In the genomic region with DNA sequence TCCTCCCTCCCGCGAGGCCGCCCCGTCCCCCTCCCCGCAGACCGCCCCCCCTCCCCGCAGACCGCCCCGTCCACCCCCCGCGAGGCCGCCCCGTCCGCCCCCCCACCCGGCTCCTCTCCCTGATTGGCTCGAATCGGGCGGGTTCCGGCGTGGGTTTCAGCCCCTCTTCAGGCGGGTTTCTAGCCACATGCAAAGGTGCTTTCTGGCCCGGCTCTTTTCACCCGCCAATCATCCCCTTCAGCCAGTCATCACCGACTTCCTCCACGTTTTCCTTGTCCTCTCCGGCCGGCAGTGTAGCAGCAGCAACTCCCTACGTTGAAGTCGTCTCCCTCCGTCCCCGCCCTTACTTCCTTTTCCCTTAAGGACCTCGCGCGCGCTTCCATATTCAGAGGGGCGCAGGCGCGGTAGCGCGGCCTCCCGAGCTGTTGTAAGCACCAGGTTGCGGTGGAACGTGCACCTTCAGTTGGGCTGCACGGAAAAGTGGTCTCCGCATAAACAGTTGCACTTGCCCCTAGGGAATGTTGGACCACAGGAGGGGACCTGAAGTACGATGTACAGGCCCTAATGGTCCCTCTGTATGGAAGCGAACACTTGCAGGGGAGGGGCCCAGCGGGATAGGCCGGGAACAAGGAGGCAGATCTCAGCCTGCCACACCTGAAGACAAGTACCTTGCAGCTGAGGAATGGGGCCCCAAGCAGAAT, we compare ENCODE assay signal across 1 cellular context.
TF ChIP-seq lines count a peak whose summit lies in the region.

No MANE protein-coding gene starts in this region.

TF ChIP-seq in K562, 482 proteins besides CTCF, POLR2A, EP300 and RAD21 (continued from another document and continues in another):
- TF ChIP-seq, protein P1, sequence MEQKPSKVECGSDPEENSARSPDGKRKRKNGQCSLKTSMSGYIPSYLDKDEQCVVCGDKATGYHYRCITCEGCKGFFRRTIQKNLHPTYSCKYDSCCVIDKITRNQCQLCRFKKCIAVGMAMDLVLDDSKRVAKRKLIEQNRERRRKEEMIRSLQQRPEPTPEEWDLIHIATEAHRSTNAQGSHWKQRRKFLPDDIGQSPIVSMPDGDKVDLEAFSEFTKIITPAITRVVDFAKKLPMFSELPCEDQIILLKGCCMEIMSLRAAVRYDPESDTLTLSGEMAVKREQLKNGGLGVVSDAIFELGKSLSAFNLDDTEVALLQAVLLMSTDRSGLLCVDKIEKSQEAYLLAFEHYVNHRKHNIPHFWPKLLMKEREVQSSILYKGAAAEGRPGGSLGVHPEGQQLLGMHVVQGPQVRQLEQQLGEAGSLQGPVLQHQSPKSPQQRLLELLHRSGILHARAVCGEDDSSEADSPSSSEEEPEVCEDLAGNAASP (IDR thresholded peaks at IDR 0.05), result no peak
- TF ChIP-seq FOXK1 (CRISPR knock-in tag; IDR thresholded peaks at IDR 0.05; ENCODE audit: borderline replicate concordance), result no peak
- TF ChIP-seq ETV6 (IDR thresholded peaks at IDR 0.05; ENCODE audit: borderline replicate concordance in 1 of 2, low read depth in 2 of 2, low read length in 1 of 2), result no peak
- no peak for TF ChIP-seq ETV6 (CRISPR knock-in tag; IDR thresholded peaks at IDR 0.05; ENCODE audit: borderline replicate concordance)
- TF ChIP-seq, protein P2, sequence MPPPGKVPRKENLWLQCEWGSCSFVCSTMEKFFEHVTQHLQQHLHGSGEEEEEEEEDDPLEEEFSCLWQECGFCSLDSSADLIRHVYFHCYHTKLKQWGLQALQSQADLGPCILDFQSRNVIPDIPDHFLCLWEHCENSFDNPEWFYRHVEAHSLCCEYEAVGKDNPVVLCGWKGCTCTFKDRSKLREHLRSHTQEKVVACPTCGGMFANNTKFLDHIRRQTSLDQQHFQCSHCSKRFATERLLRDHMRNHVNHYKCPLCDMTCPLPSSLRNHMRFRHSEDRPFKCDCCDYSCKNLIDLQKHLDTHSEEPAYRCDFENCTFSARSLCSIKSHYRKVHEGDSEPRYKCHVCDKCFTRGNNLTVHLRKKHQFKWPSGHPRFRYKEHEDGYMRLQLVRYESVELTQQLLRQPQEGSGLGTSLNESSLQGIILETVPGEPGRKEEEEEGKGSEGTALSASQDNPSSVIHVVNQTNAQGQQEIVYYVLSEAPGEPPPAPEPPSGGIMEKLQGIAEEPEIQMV (tag; conservative IDR thresholded peaks at IDR 0.05; ENCODE audit: low read depth), result no peak
- TF ChIP-seq, protein P3, sequence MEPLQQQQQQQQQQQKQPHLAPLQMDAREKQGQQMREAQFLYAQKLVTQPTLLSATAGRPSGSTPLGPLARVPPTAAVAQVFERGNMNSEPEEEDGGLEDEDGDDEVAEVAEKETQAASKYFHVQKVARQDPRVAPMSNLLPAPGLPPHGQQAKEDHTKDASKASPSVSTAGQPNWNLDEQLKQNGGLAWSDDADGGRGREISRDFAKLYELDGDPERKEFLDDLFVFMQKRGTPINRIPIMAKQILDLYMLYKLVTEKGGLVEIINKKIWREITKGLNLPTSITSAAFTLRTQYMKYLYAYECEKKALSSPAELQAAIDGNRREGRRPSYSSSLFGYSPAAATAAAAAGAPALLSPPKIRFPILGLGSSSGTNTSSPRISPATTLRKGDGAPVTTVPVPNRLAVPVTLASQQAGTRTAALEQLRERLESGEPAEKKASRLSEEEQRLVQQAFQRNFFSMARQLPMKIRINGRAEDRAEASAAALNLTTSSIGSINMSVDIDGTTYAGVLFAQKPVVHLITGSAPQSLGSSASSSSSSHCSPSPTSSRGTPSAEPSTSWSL (CRISPR knock-in tag; IDR thresholded peaks at IDR 0.05; ENCODE audit: borderline replicate concordance), result no peak
- no peak for TF ChIP-seq SREBF2 (CRISPR knock-in tag; IDR thresholded peaks at IDR 0.05)
- no peak for TF ChIP-seq ZNF184 (CRISPR knock-in tag; IDR thresholded peaks at IDR 0.05)
- TF ChIP-seq SRSF7 (optimal IDR thresholded peaks at IDR 0.05; ENCODE audit: low read depth, low read length), result no peak
- TF ChIP-seq KAT8 (IDR thresholded peaks at IDR 0.05; ENCODE audit: low read depth), result no peak
- TF ChIP-seq, protein P4, sequence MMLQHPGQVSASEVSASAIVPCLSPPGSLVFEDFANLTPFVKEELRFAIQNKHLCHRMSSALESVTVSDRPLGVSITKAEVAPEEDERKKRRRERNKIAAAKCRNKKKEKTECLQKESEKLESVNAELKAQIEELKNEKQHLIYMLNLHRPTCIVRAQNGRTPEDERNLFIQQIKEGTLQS (IDR thresholded peaks at IDR 0.05), result no peak
- TF ChIP-seq, protein P4 (CRISPR knock-in tag; conservative IDR thresholded peaks at IDR 0.05), result no peak
- TF ChIP-seq ESRRB (CRISPR knock-in tag; IDR thresholded peaks at IDR 0.05; ENCODE audit: borderline replicate concordance), result no peak
- TF ChIP-seq PML (IDR thresholded peaks at IDR 0.05; ENCODE audit: low read length), result no peak
- TF ChIP-seq DMBX1 (CRISPR knock-in tag; IDR thresholded peaks at IDR 0.05; ENCODE audit: borderline replicate concordance), result no peak
- TF ChIP-seq, protein P5, sequence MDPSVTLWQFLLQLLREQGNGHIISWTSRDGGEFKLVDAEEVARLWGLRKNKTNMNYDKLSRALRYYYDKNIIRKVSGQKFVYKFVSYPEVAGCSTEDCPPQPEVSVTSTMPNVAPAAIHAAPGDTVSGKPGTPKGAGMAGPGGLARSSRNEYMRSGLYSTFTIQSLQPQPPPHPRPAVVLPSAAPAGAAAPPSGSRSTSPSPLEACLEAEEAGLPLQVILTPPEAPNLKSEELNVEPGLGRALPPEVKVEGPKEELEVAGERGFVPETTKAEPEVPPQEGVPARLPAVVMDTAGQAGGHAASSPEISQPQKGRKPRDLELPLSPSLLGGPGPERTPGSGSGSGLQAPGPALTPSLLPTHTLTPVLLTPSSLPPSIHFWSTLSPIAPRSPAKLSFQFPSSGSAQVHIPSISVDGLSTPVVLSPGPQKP (CRISPR knock-in tag; IDR thresholded peaks at IDR 0.05), result no peak
- TF ChIP-seq, protein P6, sequence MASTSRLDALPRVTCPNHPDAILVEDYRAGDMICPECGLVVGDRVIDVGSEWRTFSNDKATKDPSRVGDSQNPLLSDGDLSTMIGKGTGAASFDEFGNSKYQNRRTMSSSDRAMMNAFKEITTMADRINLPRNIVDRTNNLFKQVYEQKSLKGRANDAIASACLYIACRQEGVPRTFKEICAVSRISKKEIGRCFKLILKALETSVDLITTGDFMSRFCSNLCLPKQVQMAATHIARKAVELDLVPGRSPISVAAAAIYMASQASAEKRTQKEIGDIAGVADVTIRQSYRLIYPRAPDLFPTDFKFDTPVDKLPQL (IDR thresholded peaks at IDR 0.05; ENCODE audit: extremely low read depth, insufficient read length), result no peak
- TF ChIP-seq, protein P7, sequence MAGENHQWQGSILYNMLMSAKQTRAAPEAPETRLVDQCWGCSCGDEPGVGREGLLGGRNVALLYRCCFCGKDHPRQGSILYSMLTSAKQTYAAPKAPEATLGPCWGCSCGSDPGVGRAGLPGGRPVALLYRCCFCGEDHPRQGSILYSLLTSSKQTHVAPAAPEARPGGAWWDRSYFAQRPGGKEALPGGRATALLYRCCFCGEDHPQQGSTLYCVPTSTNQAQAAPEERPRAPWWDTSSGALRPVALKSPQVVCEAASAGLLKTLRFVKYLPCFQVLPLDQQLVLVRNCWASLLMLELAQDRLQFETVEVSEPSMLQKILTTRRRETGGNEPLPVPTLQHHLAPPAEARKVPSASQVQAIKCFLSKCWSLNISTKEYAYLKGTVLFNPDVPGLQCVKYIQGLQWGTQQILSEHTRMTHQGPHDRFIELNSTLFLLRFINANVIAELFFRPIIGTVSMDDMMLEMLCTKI (IDR thresholded peaks at IDR 0.05; ENCODE audit: partially characterized antibody), result no peak
- no peak; the same call in 1 of the 2 replicates for TF ChIP-seq CTBP1 (IDR thresholded peaks at IDR 0.05; ENCODE audit: borderline replicate concordance)
- TF ChIP-seq ELF2 (CRISPR knock-in tag; IDR thresholded peaks at IDR 0.05), result 0 out of 2 replicates have a peak, but pooled peaks have one; percentile 35
- TF ChIP-seq, protein P8, sequence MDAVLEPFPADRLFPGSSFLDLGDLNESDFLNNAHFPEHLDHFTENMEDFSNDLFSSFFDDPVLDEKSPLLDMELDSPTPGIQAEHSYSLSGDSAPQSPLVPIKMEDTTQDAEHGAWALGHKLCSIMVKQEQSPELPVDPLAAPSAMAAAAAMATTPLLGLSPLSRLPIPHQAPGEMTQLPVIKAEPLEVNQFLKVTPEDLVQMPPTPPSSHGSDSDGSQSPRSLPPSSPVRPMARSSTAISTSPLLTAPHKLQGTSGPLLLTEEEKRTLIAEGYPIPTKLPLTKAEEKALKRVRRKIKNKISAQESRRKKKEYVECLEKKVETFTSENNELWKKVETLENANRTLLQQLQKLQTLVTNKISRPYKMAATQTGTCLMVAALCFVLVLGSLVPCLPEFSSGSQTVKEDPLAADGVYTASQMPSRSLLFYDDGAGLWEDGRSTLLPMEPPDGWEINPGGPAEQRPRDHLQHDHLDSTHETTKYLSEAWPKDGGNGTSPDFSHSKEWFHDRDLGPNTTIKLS (IDR thresholded peaks at IDR 0.05; ENCODE audit: borderline replicate concordance, low read depth), result 0 out of 2 replicates have a peak, but pooled peaks have one; percentile 13
- no peak for TF ChIP-seq SMAD3 (CRISPR knock-in tag; conservative IDR thresholded peaks at IDR 0.05)
- TF ChIP-seq, protein P9, sequence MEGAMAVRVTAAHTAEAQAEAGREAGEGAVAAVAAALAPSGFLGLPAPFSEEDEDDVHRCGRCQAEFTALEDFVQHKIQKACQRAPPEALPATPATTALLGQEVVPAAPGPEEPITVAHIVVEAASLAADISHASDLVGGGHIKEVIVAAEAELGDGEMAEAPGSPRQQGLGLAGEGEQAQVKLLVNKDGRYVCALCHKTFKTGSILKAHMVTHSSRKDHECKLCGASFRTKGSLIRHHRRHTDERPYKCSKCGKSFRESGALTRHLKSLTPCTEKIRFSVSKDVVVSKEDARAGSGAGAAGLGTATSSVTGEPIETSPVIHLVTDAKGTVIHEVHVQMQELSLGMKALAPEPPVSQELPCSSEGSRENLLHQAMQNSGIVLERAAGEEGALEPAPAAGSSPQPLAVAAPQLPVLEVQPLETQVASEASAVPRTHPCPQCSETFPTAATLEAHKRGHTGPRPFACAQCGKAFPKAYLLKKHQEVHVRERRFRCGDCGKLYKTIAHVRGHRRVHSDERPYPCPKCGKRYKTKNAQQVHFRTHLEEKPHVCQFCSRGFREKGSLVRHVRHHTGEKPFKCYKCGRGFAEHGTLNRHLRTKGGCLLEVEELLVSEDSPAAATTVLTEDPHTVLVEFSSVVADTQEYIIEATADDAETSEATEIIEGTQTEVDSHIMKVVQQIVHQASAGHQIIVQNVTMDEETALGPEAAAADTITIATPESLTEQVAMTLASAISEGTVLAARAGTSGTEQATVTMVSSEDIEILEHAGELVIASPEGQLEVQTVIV (CRISPR knock-in tag; IDR thresholded peaks at IDR 0.05; ENCODE audit: borderline replicate concordance), result no peak
- no peak for TF ChIP-seq NFXL1 (CRISPR knock-in tag; IDR thresholded peaks at IDR 0.05)
- TF ChIP-seq EWSR1 (IDR thresholded peaks at IDR 0.05; ENCODE audit: borderline replicate concordance, low read depth, partially characterized antibody), result no peak
- TF ChIP-seq, protein P10, sequence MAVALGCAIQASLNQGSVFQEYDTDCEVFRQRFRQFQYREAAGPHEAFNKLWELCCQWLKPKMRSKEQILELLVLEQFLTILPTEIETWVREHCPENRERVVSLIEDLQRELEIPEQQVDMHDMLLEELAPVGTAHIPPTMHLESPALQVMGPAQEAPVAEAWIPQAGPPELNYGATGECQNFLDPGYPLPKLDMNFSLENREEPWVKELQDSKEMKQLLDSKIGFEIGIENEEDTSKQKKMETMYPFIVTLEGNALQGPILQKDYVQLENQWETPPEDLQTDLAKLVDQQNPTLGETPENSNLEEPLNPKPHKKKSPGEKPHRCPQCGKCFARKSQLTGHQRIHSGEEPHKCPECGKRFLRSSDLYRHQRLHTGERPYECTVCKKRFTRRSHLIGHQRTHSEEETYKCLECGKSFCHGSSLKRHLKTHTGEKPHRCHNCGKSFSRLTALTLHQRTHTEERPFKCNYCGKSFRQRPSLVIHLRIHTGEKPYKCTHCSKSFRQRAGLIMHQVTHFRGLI (CRISPR knock-in tag; IDR thresholded peaks at IDR 0.05), result no peak
- TF ChIP-seq SUPT5H (IDR thresholded peaks at IDR 0.05), result peak; percentile 69
- no peak for TF ChIP-seq COPS2 (conservative IDR thresholded peaks at IDR 0.05)
- TF ChIP-seq, protein P11, sequence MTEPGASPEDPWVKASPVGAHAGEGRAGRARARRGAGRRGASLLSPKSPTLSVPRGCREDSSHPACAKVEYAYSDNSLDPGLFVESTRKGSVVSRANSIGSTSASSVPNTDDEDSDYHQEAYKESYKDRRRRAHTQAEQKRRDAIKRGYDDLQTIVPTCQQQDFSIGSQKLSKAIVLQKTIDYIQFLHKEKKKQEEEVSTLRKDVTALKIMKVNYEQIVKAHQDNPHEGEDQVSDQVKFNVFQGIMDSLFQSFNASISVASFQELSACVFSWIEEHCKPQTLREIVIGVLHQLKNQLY (CRISPR knock-in tag; conservative IDR thresholded peaks at IDR 0.05), result no peak
- no peak for TF ChIP-seq ZNF589 (CRISPR knock-in tag; IDR thresholded peaks at IDR 0.05; ENCODE audit: low read depth)
- no peak for TF ChIP-seq ZNF77 (CRISPR knock-in tag; IDR thresholded peaks at IDR 0.05)
- no peak for TF ChIP-seq CHCHD3 (CRISPR knock-in tag; IDR thresholded peaks at IDR 0.05)
- no peak for TF ChIP-seq ZNF57 (CRISPR knock-in tag; IDR thresholded peaks at IDR 0.05)
- TF ChIP-seq, protein P12, sequence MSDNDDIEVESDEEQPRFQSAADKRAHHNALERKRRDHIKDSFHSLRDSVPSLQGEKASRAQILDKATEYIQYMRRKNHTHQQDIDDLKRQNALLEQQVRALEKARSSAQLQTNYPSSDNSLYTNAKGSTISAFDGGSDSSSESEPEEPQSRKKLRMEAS (CRISPR knock-in tag; IDR thresholded peaks at IDR 0.05), result peak; percentile 68; the same call in 1 of the 2 replicates
- TF ChIP-seq FUS (optimal IDR thresholded peaks at IDR 0.05; ENCODE audit: low read depth, low read length), result no peak
- TF ChIP-seq CHD2 (IDR thresholded peaks at IDR 0.05; ENCODE audit: low read depth, low read length), result no peak
- no peak for TF ChIP-seq RFX7 (CRISPR knock-in tag; IDR thresholded peaks at IDR 0.05)
